In the genomic region with DNA sequence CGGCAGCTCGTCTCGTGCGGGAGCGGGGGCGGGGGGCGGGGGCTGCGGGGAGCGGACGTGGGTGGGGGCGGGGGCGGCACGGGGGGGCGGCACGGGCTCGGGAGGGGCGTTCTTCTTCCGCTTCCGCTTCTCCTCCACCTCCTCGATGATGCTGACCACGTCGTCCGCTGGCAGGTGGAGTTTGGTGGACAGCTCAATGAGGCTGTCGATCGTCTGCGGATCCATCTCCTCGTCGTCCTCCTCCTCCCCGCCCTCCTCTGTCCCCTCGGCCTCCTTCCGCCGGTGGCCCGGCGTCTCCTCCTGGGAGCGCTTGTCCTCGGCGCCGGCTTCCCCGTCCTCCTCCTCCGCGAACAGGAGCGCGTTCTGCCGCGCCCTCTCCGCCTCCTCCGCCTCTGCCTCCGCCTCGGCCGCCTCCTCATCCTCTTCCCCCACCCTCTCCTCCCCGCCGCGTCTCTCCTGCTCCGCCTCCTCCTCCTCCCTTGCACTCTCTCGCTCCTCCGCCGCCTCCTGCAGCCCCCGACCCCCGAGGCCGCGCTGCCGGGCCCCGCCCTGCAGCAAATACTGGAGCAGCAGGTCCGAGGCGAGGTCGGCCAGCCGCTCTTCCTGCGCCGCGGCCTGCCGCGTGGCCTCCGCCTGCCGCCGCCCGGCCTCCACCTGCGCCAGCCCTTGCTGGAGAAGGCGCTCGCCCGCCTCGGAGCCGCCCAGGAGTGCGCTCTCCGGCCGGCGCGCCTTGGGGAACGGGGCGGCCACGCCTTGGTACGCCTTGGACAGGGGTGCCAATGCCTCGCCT, we compare ENCODE assay signal across 1 cellular context.
TF ChIP-seq lines count a peak whose summit lies in the region.

No MANE protein-coding gene starts in this region.

TF ChIP-seq in K562, 482 proteins besides CTCF, POLR2A, EP300 and RAD21 (continued from another document and continues in another):
- TF ChIP-seq, protein P1, sequence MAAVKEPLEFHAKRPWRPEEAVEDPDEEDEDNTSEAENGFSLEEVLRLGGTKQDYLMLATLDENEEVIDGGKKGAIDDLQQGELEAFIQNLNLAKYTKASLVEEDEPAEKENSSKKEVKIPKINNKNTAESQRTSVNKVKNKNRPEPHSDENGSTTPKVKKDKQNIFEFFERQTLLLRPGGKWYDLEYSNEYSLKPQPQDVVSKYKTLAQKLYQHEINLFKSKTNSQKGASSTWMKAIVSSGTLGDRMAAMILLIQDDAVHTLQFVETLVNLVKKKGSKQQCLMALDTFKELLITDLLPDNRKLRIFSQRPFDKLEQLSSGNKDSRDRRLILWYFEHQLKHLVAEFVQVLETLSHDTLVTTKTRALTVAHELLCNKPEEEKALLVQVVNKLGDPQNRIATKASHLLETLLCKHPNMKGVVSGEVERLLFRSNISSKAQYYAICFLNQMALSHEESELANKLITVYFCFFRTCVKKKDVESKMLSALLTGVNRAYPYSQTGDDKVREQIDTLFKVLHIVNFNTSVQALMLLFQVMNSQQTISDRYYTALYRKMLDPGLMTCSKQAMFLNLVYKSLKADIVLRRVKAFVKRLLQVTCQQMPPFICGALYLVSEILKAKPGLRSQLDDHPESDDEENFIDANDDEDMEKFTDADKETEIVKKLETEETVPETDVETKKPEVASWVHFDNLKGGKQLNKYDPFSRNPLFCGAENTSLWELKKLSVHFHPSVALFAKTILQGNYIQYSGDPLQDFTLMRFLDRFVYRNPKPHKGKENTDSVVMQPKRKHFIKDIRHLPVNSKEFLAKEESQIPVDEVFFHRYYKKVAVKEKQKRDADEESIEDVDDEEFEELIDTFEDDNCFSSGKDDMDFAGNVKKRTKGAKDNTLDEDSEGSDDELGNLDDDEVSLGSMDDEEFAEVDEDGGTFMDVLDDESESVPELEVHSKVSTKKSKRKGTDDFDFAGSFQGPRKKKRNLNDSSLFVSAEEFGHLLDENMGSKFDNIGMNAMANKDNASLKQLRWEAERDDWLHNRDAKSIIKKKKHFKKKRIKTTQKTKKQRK (IDR thresholded peaks at IDR 0.05; ENCODE audit: borderline replicate concordance, low read depth, low read length) = no peak
- no peak for TF ChIP-seq PHTF2 (CRISPR knock-in tag; IDR thresholded peaks at IDR 0.05)
- TF ChIP-seq, protein P2, sequence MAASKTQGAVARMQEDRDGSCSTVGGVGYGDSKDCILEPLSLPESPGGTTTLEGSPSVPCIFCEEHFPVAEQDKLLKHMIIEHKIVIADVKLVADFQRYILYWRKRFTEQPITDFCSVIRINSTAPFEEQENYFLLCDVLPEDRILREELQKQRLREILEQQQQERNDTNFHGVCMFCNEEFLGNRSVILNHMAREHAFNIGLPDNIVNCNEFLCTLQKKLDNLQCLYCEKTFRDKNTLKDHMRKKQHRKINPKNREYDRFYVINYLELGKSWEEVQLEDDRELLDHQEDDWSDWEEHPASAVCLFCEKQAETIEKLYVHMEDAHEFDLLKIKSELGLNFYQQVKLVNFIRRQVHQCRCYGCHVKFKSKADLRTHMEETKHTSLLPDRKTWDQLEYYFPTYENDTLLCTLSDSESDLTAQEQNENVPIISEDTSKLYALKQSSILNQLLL (CRISPR knock-in tag; IDR thresholded peaks at IDR 0.05; ENCODE audit: borderline replicate concordance) = no peak
- no peak for TF ChIP-seq SRSF1 (IDR thresholded peaks at IDR 0.05; ENCODE audit: low read depth, low read length)
- TF ChIP-seq SIN3A (IDR thresholded peaks at IDR 0.05; ENCODE audit: borderline replicate concordance in 2 of 2, control insufficient read depth in 1 of 2, low read depth in 2 of 2, low read length in 2 of 2) = peak in 1 of 2 experiments; percentile 36; a peak in 1 of 4 replicates
- TF ChIP-seq MIER1 (IDR thresholded peaks at IDR 0.05; ENCODE audit: low read depth) = peak; percentile 65; the same call in 1 of the 2 replicates
- TF ChIP-seq ZNF140 (CRISPR knock-in tag; IDR thresholded peaks at IDR 0.05) = no peak
- TF ChIP-seq, protein P3, sequence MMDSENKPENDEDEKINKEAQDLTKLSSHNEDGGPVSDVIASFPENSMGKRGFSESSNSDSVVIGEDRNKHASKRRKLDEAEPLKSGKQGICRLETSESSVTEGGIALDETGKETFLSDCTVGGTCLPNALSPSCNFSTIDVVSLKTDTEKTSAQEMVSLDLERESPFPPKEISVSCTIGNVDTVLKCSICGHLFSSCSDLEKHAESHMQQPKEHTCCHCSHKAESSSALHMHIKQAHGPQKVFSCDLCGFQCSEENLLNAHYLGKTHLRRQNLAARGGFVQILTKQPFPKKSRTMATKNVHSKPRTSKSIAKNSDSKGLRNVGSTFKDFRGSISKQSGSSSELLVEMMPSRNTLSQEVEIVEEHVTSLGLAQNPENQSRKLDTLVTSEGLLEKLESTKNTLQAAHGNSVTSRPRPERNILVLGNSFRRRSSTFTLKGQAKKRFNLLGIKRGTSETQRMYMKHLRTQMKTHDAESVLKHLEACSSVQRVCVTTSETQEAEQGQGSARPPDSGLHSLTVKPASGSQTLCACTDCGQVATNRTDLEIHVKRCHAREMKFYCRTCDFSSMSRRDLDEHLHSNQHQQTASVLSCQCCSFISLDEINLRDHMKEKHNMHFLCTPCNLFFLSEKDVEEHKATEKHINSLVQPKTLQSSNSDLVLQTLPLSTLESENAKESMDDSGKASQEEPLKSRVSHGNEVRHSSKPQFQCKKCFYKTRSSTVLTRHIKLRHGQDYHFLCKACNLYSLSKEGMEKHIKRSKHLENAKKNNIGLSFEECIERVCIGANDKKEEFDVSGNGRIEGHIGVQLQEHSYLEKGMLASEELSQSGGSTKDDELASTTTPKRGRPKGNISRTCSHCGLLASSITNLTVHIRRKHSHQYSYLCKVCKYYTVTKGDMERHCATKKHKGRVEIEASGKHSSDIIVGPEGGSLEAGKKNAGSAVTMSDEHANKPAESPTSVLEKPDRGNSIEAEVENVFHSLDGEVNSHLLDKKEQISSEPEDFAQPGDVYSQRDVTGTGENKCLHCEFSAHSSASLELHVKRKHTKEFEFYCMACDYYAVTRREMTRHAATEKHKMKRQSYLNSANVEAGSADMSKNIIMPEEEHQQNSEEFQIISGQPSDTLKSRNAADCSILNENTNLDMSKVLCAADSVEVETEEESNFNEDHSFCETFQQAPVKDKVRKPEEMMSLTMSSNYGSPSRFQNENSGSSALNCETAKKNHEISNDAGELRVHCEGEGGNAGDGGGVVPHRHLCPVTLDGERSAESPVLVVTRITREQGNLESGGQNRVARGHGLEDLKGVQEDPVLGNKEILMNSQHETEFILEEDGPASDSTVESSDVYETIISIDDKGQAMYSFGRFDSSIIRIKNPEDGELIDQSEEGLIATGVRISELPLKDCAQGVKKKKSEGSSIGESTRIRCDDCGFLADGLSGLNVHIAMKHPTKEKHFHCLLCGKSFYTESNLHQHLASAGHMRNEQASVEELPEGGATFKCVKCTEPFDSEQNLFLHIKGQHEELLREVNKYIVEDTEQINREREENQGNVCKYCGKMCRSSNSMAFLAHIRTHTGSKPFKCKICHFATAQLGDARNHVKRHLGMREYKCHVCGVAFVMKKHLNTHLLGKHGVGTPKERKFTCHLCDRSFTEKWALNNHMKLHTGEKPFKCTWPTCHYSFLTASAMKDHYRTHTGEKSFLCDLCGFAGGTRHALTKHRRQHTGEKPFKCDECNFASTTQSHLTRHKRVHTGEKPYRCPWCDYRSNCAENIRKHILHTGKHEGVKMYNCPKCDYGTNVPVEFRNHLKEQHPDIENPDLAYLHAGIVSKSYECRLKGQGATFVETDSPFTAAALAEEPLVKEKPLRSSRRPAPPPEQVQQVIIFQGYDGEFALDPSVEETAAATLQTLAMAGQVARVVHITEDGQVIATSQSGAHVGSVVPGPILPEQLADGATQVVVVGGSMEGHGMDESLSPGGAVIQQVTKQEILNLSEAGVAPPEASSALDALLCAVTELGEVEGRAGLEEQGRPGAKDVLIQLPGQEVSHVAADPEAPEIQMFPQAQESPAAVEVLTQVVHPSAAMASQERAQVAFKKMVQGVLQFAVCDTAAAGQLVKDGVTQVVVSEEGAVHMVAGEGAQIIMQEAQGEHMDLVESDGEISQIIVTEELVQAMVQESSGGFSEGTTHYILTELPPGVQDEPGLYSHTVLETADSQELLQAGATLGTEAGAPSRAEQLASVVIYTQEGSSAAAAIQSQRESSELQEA (IDR thresholded peaks at IDR 0.05; ENCODE audit: low read depth) = no peak
- TF ChIP-seq ZKSCAN8 (CRISPR knock-in tag; IDR thresholded peaks at IDR 0.05) = no peak
- no peak for TF ChIP-seq ZNF24 (IDR thresholded peaks at IDR 0.05)
- TF ChIP-seq, protein P4, sequence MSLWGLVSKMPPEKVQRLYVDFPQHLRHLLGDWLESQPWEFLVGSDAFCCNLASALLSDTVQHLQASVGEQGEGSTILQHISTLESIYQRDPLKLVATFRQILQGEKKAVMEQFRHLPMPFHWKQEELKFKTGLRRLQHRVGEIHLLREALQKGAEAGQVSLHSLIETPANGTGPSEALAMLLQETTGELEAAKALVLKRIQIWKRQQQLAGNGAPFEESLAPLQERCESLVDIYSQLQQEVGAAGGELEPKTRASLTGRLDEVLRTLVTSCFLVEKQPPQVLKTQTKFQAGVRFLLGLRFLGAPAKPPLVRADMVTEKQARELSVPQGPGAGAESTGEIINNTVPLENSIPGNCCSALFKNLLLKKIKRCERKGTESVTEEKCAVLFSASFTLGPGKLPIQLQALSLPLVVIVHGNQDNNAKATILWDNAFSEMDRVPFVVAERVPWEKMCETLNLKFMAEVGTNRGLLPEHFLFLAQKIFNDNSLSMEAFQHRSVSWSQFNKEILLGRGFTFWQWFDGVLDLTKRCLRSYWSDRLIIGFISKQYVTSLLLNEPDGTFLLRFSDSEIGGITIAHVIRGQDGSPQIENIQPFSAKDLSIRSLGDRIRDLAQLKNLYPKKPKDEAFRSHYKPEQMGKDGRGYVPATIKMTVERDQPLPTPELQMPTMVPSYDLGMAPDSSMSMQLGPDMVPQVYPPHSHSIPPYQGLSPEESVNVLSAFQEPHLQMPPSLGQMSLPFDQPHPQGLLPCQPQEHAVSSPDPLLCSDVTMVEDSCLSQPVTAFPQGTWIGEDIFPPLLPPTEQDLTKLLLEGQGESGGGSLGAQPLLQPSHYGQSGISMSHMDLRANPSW (CRISPR knock-in tag; IDR thresholded peaks at IDR 0.05) = no peak
- no peak for TF ChIP-seq POLR3G (IDR thresholded peaks at IDR 0.05; ENCODE audit: extremely low read depth, insufficient read length, insufficient replicate concordance)
- 0 out of 2 replicates have a peak, but pooled peaks have one; percentile 5 for TF ChIP-seq OTX1 (CRISPR knock-in tag; IDR thresholded peaks at IDR 0.05)
- TF ChIP-seq ZNF41 (CRISPR knock-in tag; conservative IDR thresholded peaks at IDR 0.05) = no peak
- TF ChIP-seq, protein P5, sequence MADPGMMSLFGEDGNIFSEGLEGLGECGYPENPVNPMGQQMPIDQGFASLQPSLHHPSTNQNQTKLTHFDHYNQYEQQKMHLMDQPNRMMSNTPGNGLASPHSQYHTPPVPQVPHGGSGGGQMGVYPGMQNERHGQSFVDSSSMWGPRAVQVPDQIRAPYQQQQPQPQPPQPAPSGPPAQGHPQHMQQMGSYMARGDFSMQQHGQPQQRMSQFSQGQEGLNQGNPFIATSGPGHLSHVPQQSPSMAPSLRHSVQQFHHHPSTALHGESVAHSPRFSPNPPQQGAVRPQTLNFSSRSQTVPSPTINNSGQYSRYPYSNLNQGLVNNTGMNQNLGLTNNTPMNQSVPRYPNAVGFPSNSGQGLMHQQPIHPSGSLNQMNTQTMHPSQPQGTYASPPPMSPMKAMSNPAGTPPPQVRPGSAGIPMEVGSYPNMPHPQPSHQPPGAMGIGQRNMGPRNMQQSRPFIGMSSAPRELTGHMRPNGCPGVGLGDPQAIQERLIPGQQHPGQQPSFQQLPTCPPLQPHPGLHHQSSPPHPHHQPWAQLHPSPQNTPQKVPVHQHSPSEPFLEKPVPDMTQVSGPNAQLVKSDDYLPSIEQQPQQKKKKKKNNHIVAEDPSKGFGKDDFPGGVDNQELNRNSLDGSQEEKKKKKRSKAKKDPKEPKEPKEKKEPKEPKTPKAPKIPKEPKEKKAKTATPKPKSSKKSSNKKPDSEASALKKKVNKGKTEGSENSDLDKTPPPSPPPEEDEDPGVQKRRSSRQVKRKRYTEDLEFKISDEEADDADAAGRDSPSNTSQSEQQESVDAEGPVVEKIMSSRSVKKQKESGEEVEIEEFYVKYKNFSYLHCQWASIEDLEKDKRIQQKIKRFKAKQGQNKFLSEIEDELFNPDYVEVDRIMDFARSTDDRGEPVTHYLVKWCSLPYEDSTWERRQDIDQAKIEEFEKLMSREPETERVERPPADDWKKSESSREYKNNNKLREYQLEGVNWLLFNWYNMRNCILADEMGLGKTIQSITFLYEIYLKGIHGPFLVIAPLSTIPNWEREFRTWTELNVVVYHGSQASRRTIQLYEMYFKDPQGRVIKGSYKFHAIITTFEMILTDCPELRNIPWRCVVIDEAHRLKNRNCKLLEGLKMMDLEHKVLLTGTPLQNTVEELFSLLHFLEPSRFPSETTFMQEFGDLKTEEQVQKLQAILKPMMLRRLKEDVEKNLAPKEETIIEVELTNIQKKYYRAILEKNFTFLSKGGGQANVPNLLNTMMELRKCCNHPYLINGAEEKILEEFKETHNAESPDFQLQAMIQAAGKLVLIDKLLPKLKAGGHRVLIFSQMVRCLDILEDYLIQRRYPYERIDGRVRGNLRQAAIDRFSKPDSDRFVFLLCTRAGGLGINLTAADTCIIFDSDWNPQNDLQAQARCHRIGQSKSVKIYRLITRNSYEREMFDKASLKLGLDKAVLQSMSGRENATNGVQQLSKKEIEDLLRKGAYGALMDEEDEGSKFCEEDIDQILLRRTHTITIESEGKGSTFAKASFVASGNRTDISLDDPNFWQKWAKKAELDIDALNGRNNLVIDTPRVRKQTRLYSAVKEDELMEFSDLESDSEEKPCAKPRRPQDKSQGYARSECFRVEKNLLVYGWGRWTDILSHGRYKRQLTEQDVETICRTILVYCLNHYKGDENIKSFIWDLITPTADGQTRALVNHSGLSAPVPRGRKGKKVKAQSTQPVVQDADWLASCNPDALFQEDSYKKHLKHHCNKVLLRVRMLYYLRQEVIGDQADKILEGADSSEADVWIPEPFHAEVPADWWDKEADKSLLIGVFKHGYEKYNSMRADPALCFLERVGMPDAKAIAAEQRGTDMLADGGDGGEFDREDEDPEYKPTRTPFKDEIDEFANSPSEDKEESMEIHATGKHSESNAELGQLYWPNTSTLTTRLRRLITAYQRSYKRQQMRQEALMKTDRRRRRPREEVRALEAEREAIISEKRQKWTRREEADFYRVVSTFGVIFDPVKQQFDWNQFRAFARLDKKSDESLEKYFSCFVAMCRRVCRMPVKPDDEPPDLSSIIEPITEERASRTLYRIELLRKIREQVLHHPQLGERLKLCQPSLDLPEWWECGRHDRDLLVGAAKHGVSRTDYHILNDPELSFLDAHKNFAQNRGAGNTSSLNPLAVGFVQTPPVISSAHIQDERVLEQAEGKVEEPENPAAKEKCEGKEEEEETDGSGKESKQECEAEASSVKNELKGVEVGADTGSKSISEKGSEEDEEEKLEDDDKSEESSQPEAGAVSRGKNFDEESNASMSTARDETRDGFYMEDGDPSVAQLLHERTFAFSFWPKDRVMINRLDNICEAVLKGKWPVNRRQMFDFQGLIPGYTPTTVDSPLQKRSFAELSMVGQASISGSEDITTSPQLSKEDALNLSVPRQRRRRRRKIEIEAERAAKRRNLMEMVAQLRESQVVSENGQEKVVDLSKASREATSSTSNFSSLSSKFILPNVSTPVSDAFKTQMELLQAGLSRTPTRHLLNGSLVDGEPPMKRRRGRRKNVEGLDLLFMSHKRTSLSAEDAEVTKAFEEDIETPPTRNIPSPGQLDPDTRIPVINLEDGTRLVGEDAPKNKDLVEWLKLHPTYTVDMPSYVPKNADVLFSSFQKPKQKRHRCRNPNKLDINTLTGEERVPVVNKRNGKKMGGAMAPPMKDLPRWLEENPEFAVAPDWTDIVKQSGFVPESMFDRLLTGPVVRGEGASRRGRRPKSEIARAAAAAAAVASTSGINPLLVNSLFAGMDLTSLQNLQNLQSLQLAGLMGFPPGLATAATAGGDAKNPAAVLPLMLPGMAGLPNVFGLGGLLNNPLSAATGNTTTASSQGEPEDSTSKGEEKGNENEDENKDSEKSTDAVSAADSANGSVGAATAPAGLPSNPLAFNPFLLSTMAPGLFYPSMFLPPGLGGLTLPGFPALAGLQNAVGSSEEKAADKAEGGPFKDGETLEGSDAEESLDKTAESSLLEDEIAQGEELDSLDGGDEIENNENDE (IDR thresholded peaks at IDR 0.05; ENCODE audit: low read depth, low read length) = no peak
- no peak for TF ChIP-seq KAT7 (CRISPR knock-in tag; IDR thresholded peaks at IDR 0.05; ENCODE audit: borderline replicate concordance)
- no peak for TF ChIP-seq CBX3 (IDR thresholded peaks at IDR 0.05; ENCODE audit: borderline replicate concordance in 1 of 2, low read length in 2 of 2)
